In genomic region chr15:45804028-45804427, GRCh38 we compare ENCODE assay signal across 23 cellular contexts.
DNase-seq lines count a peak whose midpoint lies in the region; ATAC-seq and TF ChIP-seq lines count a peak whose summit lies in the region.
"Had no signal": no experiment of that assay in that cellular context is flagged by ENCODE, and none has a peak within 500 bp of the region (broad histone marks: within the 10 kb centered on the region; RNA-seq: fewer than 3 reads in every experiment).

No MANE protein-coding gene starts in this region.

- H3K9ac ChIP-seq in mammary epithelial cell (ENCODE audit: insufficient read depth, low read length): no peak overlapping the region
- H3K9ac ChIP-seq in neural cell (ENCODE audit: low read length): no peak overlapping the region

- CTCF ChIA-PET in mammary epithelial cell (lab: Charles Lee; ENCODE audit: low non-redundant PET): no interaction called here
- CTCF ChIA-PET in CD4-positive, alpha-beta memory T cell (lab: Charles Lee; ENCODE audit: partially characterized antibody): no interaction called here

- peak overlapping the region; percentile 94 for H2AFZ ChIP-seq in mammary epithelial cell (ENCODE audit: low read depth, low read length)
- no peak overlapping the region for H2AFZ ChIP-seq in neural cell (ENCODE audit: low read depth, low read length)

- H3K9me3 ChIP-seq in mammary epithelial cell (replicated peaks; ENCODE audit: insufficient read depth, low read length): no peaks in the 10 kb centered on the region
- H3K9me3 ChIP-seq in breast epithelium: no peaks in the 10 kb centered on the region
- H3K9me3 ChIP-seq in neural cell (ENCODE audit: low read length): no peaks in the 10 kb centered on the region
- H3K9me3 ChIP-seq in CD4-positive, alpha-beta memory T cell (ENCODE audit: control insufficient read depth in 1 of 2, low read length in 2 of 2): no peaks in the 10 kb centered on the region

- no peaks in the 10 kb centered on the region for H3K36me3 Mint-ChIP-seq in T-helper 2 cell treated with Interferon-gamma antibody and Interleukin-4, amounts not matched to agents 5 μg/mL and 100 μg/mL, for 36 hours (ENCODE audit: low read depth)
- H3K36me3 Mint-ChIP-seq in CD4-positive, alpha-beta memory T cell: no peaks in the 10 kb centered on the region
- H3K36me3 Mint-ChIP-seq: CD8-positive, alpha-beta memory T cell had no signal

- no peak for TF ChIP-seq EP300 in neural cell (conservative IDR thresholded peaks at IDR 0.05; ENCODE audit: poor library complexity, severe bottlenecking)

- ATAC-seq in GM21447 (IDR thresholded peaks at IDR 0.05; ENCODE audit: unreplicated experiment): no peak
- ATAC-seq: PC-3 had no signal

- POLR2A ChIA-PET in CD4-positive, alpha-beta memory T cell (lab: Charles Lee; ENCODE audit: partially characterized antibody): no interaction called here

- intact Hi-C loops in mammary epithelial cell (cut with micrococcal nuclease) (no loop called here), breast epithelium (cut with DNase I; ENCODE audit: low total_unique reads) (no loop called here)
- intact Hi-C loops in CD4-positive, alpha-beta memory T cell (cut with micrococcal nuclease): no loop called here

- H3K27me3 ChIP-seq in mammary epithelial cell (ENCODE audit: insufficient read depth, low read length): no peaks in the 10 kb centered on the region
- H3K27me3 ChIP-seq in breast epithelium: no peaks in the 10 kb centered on the region
- H3K27me3 ChIP-seq in neural cell (ENCODE audit: insufficient read depth, low read depth, low read length): no peaks in the 10 kb centered on the region
- H3K27me3 ChIP-seq in CD4-positive, alpha-beta memory T cell (ENCODE audit: insufficient read depth, low read length): no peaks in the 10 kb centered on the region

- H3K9me2 ChIP-seq in neural cell (ENCODE audit: insufficient read depth, low read length): no peaks in the 10 kb centered on the region

- H3K9me3 Mint-ChIP-seq in T-helper 2 cell treated with Interferon-gamma antibody and Interleukin-4, amounts not matched to agents 5 μg/mL and 100 μg/mL, for 36 hours: no peaks in the 10 kb centered on the region
- no peaks in the 10 kb centered on the region for H3K9me3 Mint-ChIP-seq in CD4-positive, alpha-beta memory T cell
- H3K9me3 Mint-ChIP-seq: H9 had no signal

- TF ChIP-seq CTCF in mammary epithelial cell (conservative IDR thresholded peaks at IDR 0.05 in 1 of 2, IDR thresholded peaks at IDR 0.05 in 1 of 2; ENCODE audit: extremely low read depth in 1 of 2, insufficient read depth in 1 of 2, low read depth in 1 of 2, low read length in 2 of 2): no peak
- TF ChIP-seq CTCF in breast epithelium (IDR thresholded peaks at IDR 0.05): no peak
- no peak for TF ChIP-seq CTCF in neural cell (IDR thresholded peaks at IDR 0.05; ENCODE audit: poor library complexity, severe bottlenecking)

- H4K20me1 ChIP-seq in mammary epithelial cell (ENCODE audit: insufficient read depth, low read length) (no peaks in the 10 kb centered on the region), neural cell (ENCODE audit: insufficient read depth) (no peaks in the 10 kb centered on the region)

- peaks cover 8% of the 10 kb centered on the region for H3F3A ChIP-seq in neural cell (ENCODE audit: insufficient read depth, low read length, poor library complexity, severe bottlenecking)

- no peak overlapping the region for H3K4me2 ChIP-seq in mammary epithelial cell (ENCODE audit: insufficient read depth, low read depth, low read length)
- no peak overlapping the region for H3K4me2 ChIP-seq in neural cell (ENCODE audit: low read length)

- H3K27ac ChIP-seq in mammary epithelial cell (ENCODE audit: insufficient read depth, low read depth, low read length) (no peak overlapping the region), breast epithelium (no peak overlapping the region), neural cell (ENCODE audit: low read length) (peak overlapping the region; percentile 90)
- no peak overlapping the region for H3K27ac ChIP-seq in CD4-positive, alpha-beta memory T cell (ENCODE audit: low read depth, low read length)
- H3K27ac ChIP-seq: HL-60 had no signal

- H3K79me2 ChIP-seq in mammary epithelial cell (ENCODE audit: insufficient read depth, low read length) (no peaks in the 10 kb centered on the region), neural cell (replicated peaks; ENCODE audit: insufficient read depth, low read length) (no peaks in the 10 kb centered on the region)

- BruUV-seq in mammary epithelial cell (replicated peaks; lab: Mats Ljungman, UMichigan): no TSS peak

- no peaks in the 10 kb centered on the region for H3K27me3 Mint-ChIP-seq in T-helper 2 cell treated with Interferon-gamma antibody and Interleukin-4, amounts not matched to agents 5 μg/mL and 100 μg/mL, for 36 hours (ENCODE audit: low read depth)
- peaks cover 3 to 4% of the 10 kb centered on the region in 2 donors for H3K27me3 Mint-ChIP-seq in CD4-positive, alpha-beta memory T cell

- TF ChIP-seq POLR2A in breast epithelium (IDR thresholded peaks at IDR 0.05): no peak

- no peak overlapping the region for H3K4me3 ChIP-seq in mammary epithelial cell (replicated peaks in 1 of 3; ENCODE audit: insufficient read depth in 1 of 3, low read depth in 2 of 3, low read length in 3 of 3)
- no peak overlapping the region for H3K4me3 ChIP-seq in breast epithelium
- H3K4me3 ChIP-seq in neural cell (ENCODE audit: low read length): no peak overlapping the region
- no peak overlapping the region for H3K4me3 ChIP-seq in CD4-positive, alpha-beta memory T cell (ENCODE audit: low read length in 2 of 2)

- no peak overlapping the region for H3K27ac Mint-ChIP-seq in T-helper 2 cell treated with Interferon-gamma antibody and Interleukin-4, amounts not matched to agents 5 μg/mL and 100 μg/mL, for 36 hours
- no peak overlapping the region for H3K27ac Mint-ChIP-seq in CD4-positive, alpha-beta memory T cell
- H3K27ac Mint-ChIP-seq: CD8-positive, alpha-beta memory T cell had no signal

- dilution Hi-C loops in mammary epithelial cell (cut with HindIII; ENCODE audit: low sequenced_read_pairs): no loop called here

- H3K4me1 ChIP-seq in mammary epithelial cell (ENCODE audit: insufficient read depth, low read length) (peaks cover 7% of the 10 kb centered on the region), breast epithelium (no peaks in the 10 kb centered on the region)
- no peaks in the 10 kb centered on the region for H3K4me1 ChIP-seq in CD4-positive, alpha-beta memory T cell (ENCODE audit: insufficient read depth, low read length)

- in situ Hi-C loops in mammary epithelial cell (cut with MboI; ENCODE audit: low sequenced_read_pairs in 2 of 2): no loop called here

- H3K36me3 ChIP-seq in mammary epithelial cell (ENCODE audit: insufficient read depth, low read length) (no peaks in the 10 kb centered on the region), breast epithelium (no peaks in the 10 kb centered on the region), neural cell (ENCODE audit: insufficient read depth, low read length) (no peaks in the 10 kb centered on the region)
- no peaks in the 10 kb centered on the region for H3K36me3 ChIP-seq in CD4-positive, alpha-beta memory T cell (ENCODE audit: insufficient read depth, low read length)

- 80% methylated on average over 3 of the region's 3 CpGs for WGBS in mammary epithelial cell (ENCODE audit: low coverage, missing lambda C conversion rate)

- H3K4me1 Mint-ChIP-seq in T-helper 2 cell treated with Interferon-gamma antibody and Interleukin-4, amounts not matched to agents 5 μg/mL and 100 μg/mL, for 36 hours (ENCODE audit: low read depth): no peaks in the 10 kb centered on the region
- H3K4me1 Mint-ChIP-seq in CD4-positive, alpha-beta memory T cell: no peaks in the 10 kb centered on the region
- H3K4me1 Mint-ChIP-seq: CD8-positive, alpha-beta memory T cell had no signal

- TF ChIP-seq RAD21 in neural cell (conservative IDR thresholded peaks at IDR 0.05): no peak

- DNase-seq in mammary epithelial cell: no peak
- DNase-seq in breast epithelium (ENCODE audit: low spot score in 2 of 2): no peak
- peak; percentile 31 for DNase-seq in OCI-M1 (lab: John Stamatoyannopoulos, UW)
- DNase-seq in T-helper 2 cell treated with Interferon-gamma antibody and Interleukin-4, amounts not matched to agents 5 μg/mL and 100 μg/mL, for 36 hours (ENCODE audit: low spot score): no peak
- no peak for DNase-seq in CD4-positive, alpha-beta memory T cell
- DNase-seq: 8988T; AML-193; C1 segment of cervical spinal cord; CD8-positive, alpha-beta memory T cell; EL; GF-D8; H9; KBM-7; NCI-H1092; NCI-H1436 treated with DMSO at 0.1 percent for 48 hours; NCI-H2029 treated with DMSO at 0.1 percent for 48 hours; NCI-H226; NCI-H82; PC-3; SHP77 had no signal

- no peak overlapping the region for H3K4me3 Mint-ChIP-seq in T-helper 2 cell treated with Interferon-gamma antibody and Interleukin-4, amounts not matched to agents 5 μg/mL and 100 μg/mL, for 36 hours
- H3K4me3 Mint-ChIP-seq in CD4-positive, alpha-beta memory T cell: no peak overlapping the region
- H3K4me3 Mint-ChIP-seq: CD8-positive, alpha-beta memory T cell; H9 had no signal

TF ChIP-seq in neural cell, 6 proteins besides CTCF, POLR2A, EP300 and RAD21:
- TF ChIP-seq SMC3 (conservative IDR thresholded peaks at IDR 0.05; ENCODE audit: poor library complexity) (no peak), REST (IDR thresholded peaks at IDR 0.05; ENCODE audit: borderline replicate concordance) (no peak), EZH2 (IDR thresholded peaks at IDR 0.05; ENCODE audit: borderline replicate concordance, insufficient read depth, low read length, poor library complexity, severe bottlenecking) (no peak)
